ENCODE assay signal across 1 cellular context in the genomic region with DNA sequence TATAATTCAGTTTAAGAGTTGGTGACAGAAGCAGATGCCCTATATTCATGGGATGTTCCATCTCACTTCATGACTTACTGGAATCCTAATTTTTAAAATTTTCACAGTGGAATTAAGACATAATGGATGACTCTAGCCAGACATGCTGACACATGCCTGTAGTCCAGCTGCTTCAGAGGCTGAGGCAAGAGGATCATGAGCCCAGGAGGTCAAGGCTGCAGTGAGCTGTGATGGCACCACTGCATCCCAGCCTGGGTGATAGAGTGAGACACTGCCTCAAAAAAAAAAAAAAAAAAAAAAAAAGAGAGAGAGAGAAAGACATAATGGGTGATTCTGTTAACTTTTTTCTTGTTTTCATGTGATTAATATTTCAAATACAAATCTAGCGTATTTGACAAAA.
TF ChIP-seq lines count a peak whose summit lies in the region.

No MANE protein-coding gene starts in this region.

TF ChIP-seq in IMR-90, 13 proteins besides CTCF, POLR2A, EP300 and RAD21 (continued from another document):
- TF ChIP-seq, protein P1, sequence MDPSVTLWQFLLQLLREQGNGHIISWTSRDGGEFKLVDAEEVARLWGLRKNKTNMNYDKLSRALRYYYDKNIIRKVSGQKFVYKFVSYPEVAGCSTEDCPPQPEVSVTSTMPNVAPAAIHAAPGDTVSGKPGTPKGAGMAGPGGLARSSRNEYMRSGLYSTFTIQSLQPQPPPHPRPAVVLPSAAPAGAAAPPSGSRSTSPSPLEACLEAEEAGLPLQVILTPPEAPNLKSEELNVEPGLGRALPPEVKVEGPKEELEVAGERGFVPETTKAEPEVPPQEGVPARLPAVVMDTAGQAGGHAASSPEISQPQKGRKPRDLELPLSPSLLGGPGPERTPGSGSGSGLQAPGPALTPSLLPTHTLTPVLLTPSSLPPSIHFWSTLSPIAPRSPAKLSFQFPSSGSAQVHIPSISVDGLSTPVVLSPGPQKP (IDR thresholded peaks at IDR 0.05; ENCODE audit: borderline replicate concordance, low read depth, low read length) = no peak
- no peak for TF ChIP-seq CEBPB (IDR thresholded peaks at IDR 0.05; ENCODE audit: low read depth, low read length)
- TF ChIP-seq RFX5 (IDR thresholded peaks at IDR 0.05; ENCODE audit: low read depth, low read length) = no peak
- TF ChIP-seq CHD1 (IDR thresholded peaks at IDR 0.05; ENCODE audit: low read depth, low read length) = no peak
- no peak for TF ChIP-seq FOS (IDR thresholded peaks at IDR 0.05; ENCODE audit: low read depth, low read length)
- no peak for TF ChIP-seq NFE2L2 (IDR thresholded peaks at IDR 0.05; ENCODE audit: low read depth, low read length)
- no peak for TF ChIP-seq USF2 (IDR thresholded peaks at IDR 0.05; ENCODE audit: low read depth, low read length)
- no peak for TF ChIP-seq RCOR1 (IDR thresholded peaks at IDR 0.05; ENCODE audit: insufficient replicate concordance, low read length)
